ENCODE assay signal across 8 cellular contexts in genomic region chr2:70190086-70190412, GRCh38. TPM values are rescaled to one million over a fixed set of nuclear protein-coding genes. Genes with fewer than 3 reads are reported as not detected.
DNase-seq lines count a peak whose midpoint lies in the region; ATAC-seq and TF ChIP-seq lines count a peak whose summit lies in the region.

No MANE protein-coding gene starts in this region.

- peak overlapping the region; percentile 83 for H2AFZ ChIP-seq in Loucy (ENCODE audit: low read length)

- no peaks in the 10 kb centered on the region for H3K9me3 ChIP-seq in Loucy (ENCODE audit: insufficient read depth, low read depth, low read length)

- no peaks in the 10 kb centered on the region for H4K20me1 ChIP-seq in Loucy (ENCODE audit: insufficient read depth, low read length, poor library complexity, severe bottlenecking)

- peak overlapping the region; percentile 76 for H3K4me2 ChIP-seq in Loucy (ENCODE audit: low read depth, low read length, poor library complexity, severe bottlenecking)

- H3K4me3 ChIP-seq in Loucy (ENCODE audit: low read length, poor library complexity, severe bottlenecking): peak overlapping the region; percentile 82

- H3K4me1 ChIP-seq in Loucy (ENCODE audit: insufficient read depth, low read length, poor library complexity, severe bottlenecking): peaks cover 7% of the 10 kb centered on the region

- H3K79me2 ChIP-seq in Loucy (ENCODE audit: insufficient read depth, low read length): peaks cover 7% of the 10 kb centered on the region; the same call in 1 of the 2 replicates

- no peak for TF ChIP-seq CTCF in Loucy (conservative IDR thresholded peaks at IDR 0.05; ENCODE audit: low read length)

- DNase-seq in DMS53 (lab: John Stamatoyannopoulos, UW) (peak; percentile 74), DMS53 treated with DMSO at 0.1 percent for 48 hours (lab: John Stamatoyannopoulos, UW; ENCODE audit: unreplicated experiment) (no peak), head of caudate nucleus (peak in 29 of 42 donors; percentile 12 to 59 (median 31)), sciatic nerve (ENCODE audit: low spot score) (no peak), NCI-H1930 (lab: John Stamatoyannopoulos, UW) (no peak)
- peak; percentile 57 for DNase-seq in activated naive CD4-positive, alpha-beta T cell treated with anti-CD3 and anti-CD28 coated beads, Interleukin-2, amount 50 U/mL, for 16 hours

- ATAC-seq in GM21786 (IDR thresholded peaks at IDR 0.05; ENCODE audit: unreplicated experiment): peak; percentile 25
- ATAC-seq in sciatic nerve: peak; percentile 1

- intact Hi-C loops in head of caudate nucleus (cut with DNase I): loop anchor here (2.0 kb wide), 1 partner anchor 59 kb away; the partner anchor contains the start of gene TIA1
- intact Hi-C loops in sciatic nerve (cut with DNase I): no loop called here

- no peaks in the 10 kb centered on the region for H3K36me3 ChIP-seq in Loucy (ENCODE audit: insufficient read depth, low read length)

- peaks cover 4% of the 10 kb centered on the region; the same call in 1 of the 2 replicates for H3F3A ChIP-seq in Loucy (ENCODE audit: low read depth)

- H3K9ac ChIP-seq in Loucy (ENCODE audit: low read depth, low read length, poor library complexity, severe bottlenecking): peak overlapping the region; percentile 74

- H3K9me2 ChIP-seq in Loucy (replicated peaks; ENCODE audit: low read depth, low read length): no peaks in the 10 kb centered on the region

- no peaks in the 10 kb centered on the region for H3K27me3 ChIP-seq in Loucy (ENCODE audit: insufficient read depth, low read length, poor library complexity, severe bottlenecking)

RNA-seq across cellular contexts. Expression of gene C2orf42, which starts 0.8 kb away (rescaled TPM):
- 24.4 TPM for total RNA-seq in sciatic nerve

RNA-seq across cellular contexts. Expression of gene TIA1, which starts 58.4 kb away (rescaled TPM):
- 140 TPM for total RNA-seq in sciatic nerve

Comparison
In these comparisons a context has a peak if more than half of its experiments do, and no peak if none do; other contexts are left out.
1. DNase-seq: peak in DMS53 (single experiment), activated naive CD4-positive, alpha-beta T cell treated with anti-CD3 and anti-CD28 coated beads, Interleukin-2, amount 50 U/mL, for 16 hours (single experiment) and head of caudate nucleus (29 of 42); none in DMS53 treated with DMSO at 0.1 percent for 48 hours (single experiment), sciatic nerve (single experiment) and NCI-H1930 (0 of 2).